In the genomic region with DNA sequence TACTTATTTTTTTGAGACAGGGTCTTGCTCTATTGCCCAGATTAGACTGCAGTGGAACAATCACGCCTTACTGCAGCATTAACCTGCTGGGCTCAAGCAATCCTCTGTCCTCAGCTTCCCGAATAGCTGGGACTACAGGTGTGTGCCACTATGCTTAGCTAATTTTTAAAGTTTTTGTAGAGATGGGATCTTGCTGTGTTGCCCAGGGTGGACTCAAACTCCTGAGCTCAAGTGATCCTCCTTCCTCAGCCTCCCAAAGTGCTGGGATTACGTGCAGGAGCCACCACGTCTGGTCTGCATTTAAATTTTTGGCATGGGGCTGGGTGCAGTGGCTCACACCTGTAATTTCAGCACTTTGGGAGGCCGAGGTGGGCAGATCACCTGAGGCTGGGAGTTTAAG, we compare ENCODE assay signal across 11 cellular contexts.
"Had no signal": no experiment of that assay in that cellular context is flagged by ENCODE, and none has a peak within 500 bp of the region (broad histone marks: within the 10 kb centered on the region; RNA-seq: fewer than 3 reads in every experiment).

No MANE protein-coding gene starts in this region.

- FAIRE-seq: H1, H54, HTR-8/SVneo had no signal

- H3K4me3 Mint-ChIP-seq: H9, HFFc6 had no signal

- H3K9ac ChIP-seq: GM23248, KMS-11 had no signal

- H3K4me3 ChIP-seq: GM23248 had no signal

- H3K27ac Mint-ChIP-seq: H9, HFFc6 had no signal

- H3K27ac ChIP-seq: GM23248, KMS-11 had no signal

- H3K4me2 ChIP-seq: KMS-11 had no signal

- H3K9me3 Mint-ChIP-seq: H9, HFFc6 had no signal

- DNase-seq: GM23248, H9, HCEC 1CT, HFFc6, IMR-90, Karpas-422, KBM-7 had no signal

- H2AFZ ChIP-seq: GM23248 had no signal
